ENCODE assay signal across 7 cellular contexts in genomic region chr2:7586898-7587297, GRCh38.
"Had no signal": no experiment of that assay in that cellular context is flagged by ENCODE, and none has a peak within 500 bp of the region (broad histone marks: within the 10 kb centered on the region; RNA-seq: fewer than 3 reads in every experiment).

No MANE protein-coding gene starts in this region.

- H3K9me3 Mint-ChIP-seq: HFFc6 had no signal

- ATAC-seq: HCT116 had no signal

- H3K4me3 Mint-ChIP-seq: HFFc6 had no signal

- DNase-seq: GM23248, GOT3, H7, HFFc6, IMR-90, KBM-7 had no signal

- H3K27ac Mint-ChIP-seq: HFFc6 had no signal
